Comparison of ENCODE assay signal across 19 cellular contexts in the genomic region with DNA sequence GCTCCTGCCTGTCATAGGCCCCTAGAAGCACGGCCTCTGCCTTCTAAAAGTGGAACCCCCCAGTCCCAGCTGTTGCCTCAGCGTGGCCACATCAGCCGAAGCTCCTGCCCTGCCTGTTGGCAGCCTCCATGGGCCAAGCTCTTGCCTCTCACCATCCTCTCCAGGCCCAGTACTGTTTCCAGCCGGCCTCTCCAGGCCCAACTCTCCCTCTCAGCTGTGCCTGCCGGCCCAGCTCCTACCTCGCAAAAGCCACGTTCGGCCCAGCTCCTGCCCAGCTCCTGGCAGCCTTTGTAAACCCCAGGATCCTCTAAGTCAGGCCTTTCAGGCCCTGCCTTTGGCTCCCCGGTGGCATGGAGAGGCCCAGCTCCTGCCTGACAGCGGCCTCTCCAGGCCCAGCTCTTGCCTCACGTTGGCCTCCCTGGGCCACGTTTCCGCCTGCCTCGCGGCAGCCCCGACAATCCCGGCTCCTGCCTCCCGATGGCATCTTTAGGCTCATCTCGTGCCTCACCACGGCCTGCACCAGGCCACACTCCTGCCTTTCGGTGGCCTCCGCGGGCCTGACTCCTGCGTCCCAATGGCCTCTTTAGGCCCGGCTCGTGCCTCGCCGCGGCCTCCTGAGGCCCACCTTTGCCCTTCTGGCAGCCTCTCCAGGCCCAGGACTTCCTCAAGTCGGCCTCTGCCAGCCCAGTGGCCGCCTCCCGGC. TPM values are rescaled to one million over a fixed set of nuclear protein-coding genes. Genes with fewer than 3 reads are reported as not detected.
DNase-seq lines count a peak whose midpoint lies in the region; ATAC-seq, FAIRE-seq and TF ChIP-seq lines count a peak whose summit lies in the region.
"Had no signal": no experiment of that assay in that cellular context is flagged by ENCODE, and none has a peak within 500 bp of the region (broad histone marks: within the 10 kb centered on the region; RNA-seq: fewer than 3 reads in every experiment).

No MANE protein-coding gene starts in this region.

- intact Hi-C loops in K562 (cut with micrococcal nuclease), result no loop called here
- intact Hi-C loops in lower lobe of right lung (cut with DNase I), result no loop called here
- intact Hi-C loops in naive thymus-derived CD4-positive, alpha-beta T cell (cut with micrococcal nuclease), result no loop called here

- H3K9me3 ChIP-seq in K562 (replicated peaks; ENCODE audit: control insufficient read depth, insufficient read depth, low read depth, low read length) (no peaks in the 10 kb centered on the region), lower lobe of right lung (no peaks in the 10 kb centered on the region), osteoblast (ENCODE audit: low read depth, low read length) (no peaks in the 10 kb centered on the region)
- no peaks in the 10 kb centered on the region for H3K9me3 ChIP-seq in naive thymus-derived CD4-positive, alpha-beta T cell (ENCODE audit: control insufficient read depth in 2 of 3, low read length in 3 of 3)
- H3K9me3 ChIP-seq: BLaER1, HAP-1 had no signal

- H3K27ac Mint-ChIP-seq in activated naive CD4-positive, alpha-beta T cell treated with anti-CD3 and anti-CD28 coated beads, Interleukin-2, amount 50 U/mL, for 72 hours, result peak overlapping the region; percentile 9 to 23
- no peak overlapping the region for H3K27ac Mint-ChIP-seq in stimulated activated effector memory CD8-positive, alpha-beta T cell treated with anti-CD3 and anti-CD28 coated beads, Interleukin-12 subunit alpha, Interleukin-12 subunit beta, amount 100 ng/mL, for 72 hours
- H3K27ac Mint-ChIP-seq in naive thymus-derived CD4-positive, alpha-beta T cell, result no peak overlapping the region

- no peaks in the 10 kb centered on the region for H4K20me1 ChIP-seq in K562 (replicated peaks; ENCODE audit: control insufficient read depth, insufficient read depth, low read length)
- no peaks in the 10 kb centered on the region for H4K20me1 ChIP-seq in osteoblast (ENCODE audit: insufficient read depth, low read length)
- H4K20me1 ChIP-seq: BLaER1 had no signal

- peaks cover 8 to 13% of the 10 kb centered on the region in 2 experiments; a peak in 4 of 5 replicates for H3K4me1 ChIP-seq in K562 (replicated peaks in 1 of 2; ENCODE audit: control insufficient read depth in 2 of 2, insufficient read depth in 2 of 2, low read length in 2 of 2)
- H3K4me1 ChIP-seq in lower lobe of right lung, result no peaks in the 10 kb centered on the region
- H3K4me1 ChIP-seq in osteoblast (ENCODE audit: insufficient read depth, low read length), result no peaks in the 10 kb centered on the region
- no peaks in the 10 kb centered on the region for H3K4me1 ChIP-seq in naive thymus-derived CD4-positive, alpha-beta T cell (ENCODE audit: control insufficient read depth in 2 of 2, insufficient read depth in 2 of 2, low read length in 2 of 2)
- H3K4me1 ChIP-seq: BLaER1, HAP-1 had no signal

- H2AFZ ChIP-seq in K562 (ENCODE audit: low read depth, low read length) (no peak overlapping the region), osteoblast (ENCODE audit: low read length) (no peak overlapping the region)
- H2AFZ ChIP-seq: GM23248 had no signal

- H3K4me3 ChIP-seq in K562, result no peak overlapping the region
- no peak overlapping the region for H3K4me3 ChIP-seq in lower lobe of right lung
- H3K4me3 ChIP-seq in osteoblast (ENCODE audit: insufficient read depth, low read length), result no peak overlapping the region
- no peak overlapping the region for H3K4me3 ChIP-seq in naive thymus-derived CD4-positive, alpha-beta T cell (ENCODE audit: low read length)
- H3K4me3 ChIP-seq: BLaER1, GM23248, HAP-1 had no signal

- no peak for TF ChIP-seq POLR2A in K562 (conservative IDR thresholded peaks at IDR 0.05)

- no peak for TF ChIP-seq RAD21 in K562 (CRISPR knock-in tag; conservative IDR thresholded peaks at IDR 0.05 in 1 of 2, IDR thresholded peaks at IDR 0.05 in 1 of 2)

- no peaks in the 10 kb centered on the region for H3K9me1 ChIP-seq in K562 (ENCODE audit: control insufficient read depth, insufficient read depth, low read length)

- POLR2A ChIA-PET in K562 (lab: Yijun Ruan, JAX), result interaction anchor here (0.6 to 2.4 kb wide), 4 partner anchors 11 to 29 kb away, joined by 3 to 15 read pairs (median 3); no protein-coding TSS in a partner anchor
- POLR2A ChIA-PET in naive thymus-derived CD4-positive, alpha-beta T cell (lab: Charles Lee), result no interaction called here

- H3K9ac ChIP-seq in K562 (ENCODE audit: insufficient read depth in 1 of 2, low read depth in 2 of 2, low read length in 2 of 2), result no peak overlapping the region
- H3K9ac ChIP-seq: BLaER1, GM23248 had no signal

- H3K4me3 Mint-ChIP-seq in stimulated activated effector memory CD8-positive, alpha-beta T cell treated with anti-CD3 and anti-CD28 coated beads, Interleukin-12 subunit alpha, Interleukin-12 subunit beta, amount 100 ng/mL, for 72 hours, result no peak overlapping the region
- H3K4me3 Mint-ChIP-seq in naive thymus-derived CD4-positive, alpha-beta T cell, result no peak overlapping the region
- H3K4me3 Mint-ChIP-seq: CD4-positive, CD25-positive, alpha-beta regulatory T cell had no signal

- BruUV-seq in K562 (replicated peaks; lab: Mats Ljungman, UMichigan), result no TSS peak

- 87% methylated on average over 32 of the region's 32 CpGs for WGBS in K562 (ENCODE audit: insufficient coverage, low coverage, missing lambda C conversion rate)

- no peaks in the 10 kb centered on the region for H3K27me3 Mint-ChIP-seq in naive thymus-derived CD4-positive, alpha-beta T cell
- H3K27me3 Mint-ChIP-seq: CD4-positive, CD25-positive, alpha-beta regulatory T cell had no signal

- no peak for ATAC-seq in activated naive CD4-positive, alpha-beta T cell treated with anti-CD3 and anti-CD28 coated beads, Interleukin-2, amount 50 U/mL, for 72 hours
- ATAC-seq in K562, result no peak
- peak; percentile 7 to 29 for ATAC-seq in lower lobe of right lung
- ATAC-seq in stimulated activated effector memory CD8-positive, alpha-beta T cell treated with anti-CD3 and anti-CD28 coated beads, Interleukin-12 subunit alpha, Interleukin-12 subunit beta, amount 100 ng/mL, for 72 hours, result no peak
- ATAC-seq in naive thymus-derived CD4-positive, alpha-beta T cell, result no peak
- ATAC-seq: HepG2 had no signal

- DNase-seq in activated naive CD4-positive, alpha-beta T cell treated with anti-CD3 and anti-CD28 coated beads, Interleukin-2, amount 50 U/mL, for 72 hours (ENCODE audit: low spot score in 2 of 2), result no peak
- DNase-seq in activated naive CD4-positive, alpha-beta T cell treated with Interleukin-2 at 50 U/mL for 16 hours, result no peak
- no peak for DNase-seq in K562 (ENCODE audit: extremely low read depth in 1 of 4, low spot score in 3 of 4)
- no peak for DNase-seq in lower lobe of right lung
- peak; percentile 48 for DNase-seq in osteoblast (ENCODE audit: insufficient read length, low spot score, missing footprints)
- DNase-seq in DMS 273 treated with DMSO at 0.1 percent for 48 hours (lab: John Stamatoyannopoulos, UW), result no peak
- no peak for DNase-seq in stimulated activated effector memory CD8-positive, alpha-beta T cell treated with anti-CD3 and anti-CD28 coated beads, Interleukin-12 subunit alpha, Interleukin-12 subunit beta, amount 100 ng/mL, for 72 hours (ENCODE audit: low spot score in 2 of 2)
- DNase-seq in naive thymus-derived CD4-positive, alpha-beta T cell, result no peak
- DNase-seq: 8988T; AML-193; CD4-positive, CD25-positive, alpha-beta regulatory T cell; DMS79 treated with DMSO at 0.1 percent for 48 hours; EL; GM23248 had no signal

- H3K4me2 ChIP-seq in K562 (ENCODE audit: insufficient read depth, low read length) (no peak overlapping the region), osteoblast (ENCODE audit: insufficient read depth, low read length) (no peak overlapping the region)
- H3K4me2 ChIP-seq: BLaER1 had no signal

- peaks cover 32% of the 10 kb centered on the region; the same call in 2 of the 3 replicates for H3K36me3 ChIP-seq in K562 (ENCODE audit: control insufficient read depth, insufficient read depth, low read length)
- H3K36me3 ChIP-seq in lower lobe of right lung, result peaks cover 24% of the 10 kb centered on the region
- H3K36me3 ChIP-seq in osteoblast (ENCODE audit: insufficient read depth, low read length), result no peaks in the 10 kb centered on the region
- H3K36me3 ChIP-seq in naive thymus-derived CD4-positive, alpha-beta T cell (ENCODE audit: control insufficient read depth in 2 of 3, insufficient read depth in 3 of 3, low read length in 3 of 3), result peaks cover 0 to 3% (median 0%) of the 10 kb centered on the region in 3 experiments

- no peaks in the 10 kb centered on the region for H3K4me1 Mint-ChIP-seq in stimulated activated effector memory CD8-positive, alpha-beta T cell treated with anti-CD3 and anti-CD28 coated beads, Interleukin-12 subunit alpha, Interleukin-12 subunit beta, amount 100 ng/mL, for 72 hours
- H3K4me1 Mint-ChIP-seq in naive thymus-derived CD4-positive, alpha-beta T cell, result peaks cover 0 to 1% (median 0%) of the 10 kb centered on the region in 7 donors

- no peaks in the 10 kb centered on the region for H3K36me3 Mint-ChIP-seq in activated naive CD4-positive, alpha-beta T cell treated with anti-CD3 and anti-CD28 coated beads, Interleukin-2, amount 50 U/mL, for 72 hours
- no peaks in the 10 kb centered on the region for H3K36me3 Mint-ChIP-seq in stimulated activated effector memory CD8-positive, alpha-beta T cell treated with anti-CD3 and anti-CD28 coated beads, Interleukin-12 subunit alpha, Interleukin-12 subunit beta, amount 100 ng/mL, for 72 hours
- peaks cover 0 to 15% (median 0%) of the 10 kb centered on the region in 5 donors for H3K36me3 Mint-ChIP-seq in naive thymus-derived CD4-positive, alpha-beta T cell

- H3K79me2 ChIP-seq in K562 (ENCODE audit: control insufficient read depth, insufficient read depth, low read length) (no peaks in the 10 kb centered on the region), osteoblast (ENCODE audit: insufficient read depth, low read length) (no peaks in the 10 kb centered on the region)

- TF ChIP-seq CTCF in K562 (IDR thresholded peaks at IDR 0.05 in 2 of 3, conservative IDR thresholded peaks at IDR 0.05 in 1 of 3; ENCODE audit: insufficient read depth in 2 of 3, low read depth in 1 of 3, low read length in 3 of 3), result no peak
- no peak for TF ChIP-seq CTCF in lower lobe of right lung (IDR thresholded peaks at IDR 0.05)
- TF ChIP-seq CTCF in osteoblast (IDR thresholded peaks at IDR 0.05; ENCODE audit: extremely low read depth, low read depth, low read length), result no peak

- H3K27me3 ChIP-seq in K562 (ENCODE audit: control insufficient read depth in 2 of 2, insufficient read depth in 2 of 2, low read length in 2 of 2) (no peaks in the 10 kb centered on the region), lower lobe of right lung (ENCODE audit: low read depth) (no peaks in the 10 kb centered on the region), osteoblast (ENCODE audit: insufficient read depth, low read length) (no peaks in the 10 kb centered on the region)
- H3K27me3 ChIP-seq in naive thymus-derived CD4-positive, alpha-beta T cell (ENCODE audit: control insufficient read depth in 2 of 2, insufficient read depth in 2 of 2, low read length in 2 of 2), result no peaks in the 10 kb centered on the region
- H3K27me3 ChIP-seq: BLaER1 had no signal

- H3K9me3 Mint-ChIP-seq in activated naive CD4-positive, alpha-beta T cell treated with anti-CD3 and anti-CD28 coated beads, Interleukin-2, amount 50 U/mL, for 72 hours, result no peaks in the 10 kb centered on the region
- H3K9me3 Mint-ChIP-seq in stimulated activated effector memory CD8-positive, alpha-beta T cell treated with anti-CD3 and anti-CD28 coated beads, Interleukin-12 subunit alpha, Interleukin-12 subunit beta, amount 100 ng/mL, for 72 hours, result no peaks in the 10 kb centered on the region
- H3K9me3 Mint-ChIP-seq in naive thymus-derived CD4-positive, alpha-beta T cell, result peaks cover 0 to 1% (median 0%) of the 10 kb centered on the region in 11 donors
- H3K9me3 Mint-ChIP-seq: CD4-positive, CD25-positive, alpha-beta regulatory T cell had no signal

- in situ Hi-C loops in K562 (cut with MboI), result no loop called here

- no peak for TF ChIP-seq EP300 in K562 (IDR thresholded peaks at IDR 0.05; ENCODE audit: low read length)

- no peak for FAIRE-seq in K562 (lab: Jason Lieb, UNC)
- FAIRE-seq: G401.6, GM12891, HepG2 had no signal

- no peak overlapping the region for H3K27ac ChIP-seq in K562 (ENCODE audit: extremely low read depth, low read depth, low read length)
- no peak overlapping the region for H3K27ac ChIP-seq in lower lobe of right lung
- no peak overlapping the region for H3K27ac ChIP-seq in osteoblast (ENCODE audit: low read depth, low read length)
- no peak overlapping the region for H3K27ac ChIP-seq in naive thymus-derived CD4-positive, alpha-beta T cell (ENCODE audit: low read depth, low read length)
- H3K27ac ChIP-seq: BLaER1, GM23248 had no signal

- CTCF ChIA-PET in K562 (lab: Yijun Ruan, JAX; ENCODE audit: low intra/inter-chr PET ratio), result no interaction called here
- CTCF ChIA-PET in naive thymus-derived CD4-positive, alpha-beta T cell (lab: Charles Lee), result no interaction called here

RNA-seq across cellular contexts. Expression of gene TMEM248, which starts 17.5 kb away (rescaled TPM):
- 10 to 100 TPM; 67.4 to 81.1 TPM for total RNA-seq in activated naive CD4-positive, alpha-beta T cell treated with anti-CD3 and anti-CD28 coated beads, Interleukin-2, amount 50 U/mL, for 72 hours
- 196 and 234 TPM in 2 replicates for total RNA-seq in K562 (2011; cell fraction: chromatin; rRNA removed; ENCODE audit: low replicate concordance)
- 184 and 220 TPM in 2 replicates for total RNA-seq in K562 (2011; cell fraction: nucleolus; rRNA removed)
- 236 and 245 TPM in 2 replicates for total RNA-seq in K562 (2011; cell fraction: nucleoplasm; rRNA removed)
- total RNA-seq in K562 (2014; rRNA removed) (64.4 and 76.4 TPM in 2 replicates), K562 (2014; rRNA removed; fragmentation: Illumina TruSeq; extraction: Trizol) (57.6 and 58.0 TPM in 2 replicates), K562 (2015; rRNA removed; fragmentation: Illumina TruSeq; extraction: Trizol) (78.0 and 78.4 TPM in 2 replicates), K562 (2021) (107 and 108 TPM in 2 replicates), lower lobe of right lung (103 TPM), osteoblast (118 and 131 TPM in 2 replicates)
- polyA plus RNA-seq in K562 (2011; rRNA removed) (79.1 and 95.8 TPM in 2 replicates), K562 (2014; fragmentation: Illumina TruSeq; extraction: Trizol) (109 and 132 TPM in 2 replicates), K562 (2014; fragmentation: Nextera tagmentation; extraction: Ambion mirVana) (1 to 10 TPM; 6.3 to 8.2 TPM), K562 (2014; rRNA removed) (63.2 and 85.8 TPM in 2 replicates)
- 111 and 247 TPM in 2 replicates for polyA plus RNA-seq in K562 (2011; cell fraction: cytosol; rRNA removed)
- polyA plus RNA-seq in K562 (2011; cell fraction: nucleus; rRNA removed), result 105 and 124 TPM in 2 replicates
- polyA plus RNA-seq in K562 (2012), result 51.5 and 64.1 TPM in 2 replicates
- polyA minus RNA-seq in K562 (2011; rRNA and poly(A)+ RNA removed), result 89.8 and 153 TPM in 2 replicates
- polyA minus RNA-seq in K562 (2011; cell fraction: cytosol; rRNA and poly(A)+ RNA removed), result 63.9 and 95.8 TPM in 2 replicates
- 27.6 and 38.8 TPM in 2 replicates for polyA minus RNA-seq in K562 (2011; cell fraction: nucleus; rRNA and poly(A)+ RNA removed)
- 100 to 1,000 TPM in 1 of 5 experiments, 10 to 100 TPM in 4; 81.0 to 107 (median 91.6) TPM for total RNA-seq in naive thymus-derived CD4-positive, alpha-beta T cell
- polyA plus RNA-seq in naive thymus-derived CD4-positive, alpha-beta T cell, result 100 to 1,000 TPM; 104 to 106 TPM

Comparison
In these comparisons a context has a peak if more than half of its experiments do, and no peak if none do; other contexts are left out.
1. ATAC-seq: peak in lower lobe of right lung (2 of 2); none in activated naive CD4-positive, alpha-beta T cell treated with anti-CD3 and anti-CD28 coated beads, Interleukin-2, amount 50 U/mL, for 72 hours (0 of 2), K562 (single experiment), stimulated activated effector memory CD8-positive, alpha-beta T cell treated with anti-CD3 and anti-CD28 coated beads, Interleukin-12 subunit alpha, Interleukin-12 subunit beta, amount 100 ng/mL, for 72 hours (single experiment) and naive thymus-derived CD4-positive, alpha-beta T cell (single experiment).
2. H3K27ac Mint-ChIP-seq: peak in activated naive CD4-positive, alpha-beta T cell treated with anti-CD3 and anti-CD28 coated beads, Interleukin-2, amount 50 U/mL, for 72 hours (2 of 2); none in stimulated activated effector memory CD8-positive, alpha-beta T cell treated with anti-CD3 and anti-CD28 coated beads, Interleukin-12 subunit alpha, Interleukin-12 subunit beta, amount 100 ng/mL, for 72 hours (single experiment) and naive thymus-derived CD4-positive, alpha-beta T cell (0 of 9).